ENCODE assay signal across 9 cellular contexts in genomic region chr10:13708256-13708990, GRCh38.
A peak's percentile ranks its signal among the peaks of the same experiment; 100 is the strongest.
DNase-seq lines count a peak whose midpoint lies in the region; ATAC-seq and TF ChIP-seq lines count a peak whose summit lies in the region.
"Had no signal": no experiment of that assay in that cellular context is flagged by ENCODE, and none has a peak within 500 bp of the region (broad histone marks: within the 10 kb centered on the region; RNA-seq: fewer than 3 reads in every experiment).

No MANE protein-coding gene starts in this region.

- no peaks in the 10 kb centered on the region; the same call in 1 of the 2 replicates for H3K27me3 Mint-ChIP-seq in HFFc6 (ENCODE audit: insufficient read depth)
- no peaks in the 10 kb centered on the region for H3K27me3 Mint-ChIP-seq in chondrocyte (ENCODE audit: low read depth)

- H3K4me1 Mint-ChIP-seq in HFFc6 (ENCODE audit: low read depth) (peaks cover 100% of the 10 kb centered on the region), chondrocyte (ENCODE audit: low read depth) (peaks cover 82% of the 10 kb centered on the region)

- peak; percentile 46 for DNase-seq in ACHN
- DNase-seq in HFFc6: peak; percentile 66
- no peak for DNase-seq in chondrocyte (ENCODE audit: low spot score)
- DNase-seq in stimulated activated CD4-positive, alpha-beta T cell treated with anti-CD3 and anti-CD28 coated beads, Interleukin-2, amount 100 ng/mL, for 24 hours: no peak
- no peak for DNase-seq in stimulated activated CD4-positive, alpha-beta T cell treated with anti-CD3 and anti-CD28 coated beads, Interleukin-4, amount 100 ng/mL, for 1 hour
- no peak for DNase-seq in COLO829 (ENCODE audit: low spot score)

- H3K4me3 Mint-ChIP-seq in HFFc6: peak overlapping the region; percentile 94
- H3K4me3 Mint-ChIP-seq in chondrocyte (ENCODE audit: unreplicated experiment): peak overlapping the region; percentile 63

- H3K27ac Mint-ChIP-seq in HFFc6 (peak overlapping the region; percentile 79), chondrocyte (ENCODE audit: unreplicated experiment) (peak overlapping the region; percentile 88)
- H3K27ac Mint-ChIP-seq: activated CD4-positive, alpha-beta T cell treated with anti-CD3 and anti-CD28 coated beads, Interleukin-2, amount 10 ng/mL, durations not matched to agents 7 days and 5 days had no signal

- in situ Hi-C loops in ACHN (cut with HindIII; ENCODE audit: low pct_ligation_motif_present, low pct_unique_long_range_greater_than_20kb, low sequenced_read_pairs): no loop called here

- H3K4me1 ChIP-seq in muscle layer of duodenum (ENCODE audit: control insufficient read depth in 1 of 2, insufficient read depth in 2 of 2, low read length in 2 of 2): peaks cover 3 to 32% of the 10 kb centered on the region in 2 donors

- no peak for TF ChIP-seq CTCF in HFFc6 (IDR thresholded peaks at IDR 0.05)
- TF ChIP-seq CTCF in chondrocyte (IDR thresholded peaks at IDR 0.05): peak; percentile 7

- no peak for ATAC-seq in GM19395 (IDR thresholded peaks at IDR 0.05; ENCODE audit: unreplicated experiment)

- no peaks in the 10 kb centered on the region for H3K36me3 ChIP-seq in muscle layer of duodenum (ENCODE audit: control insufficient read depth in 1 of 2, insufficient read depth in 2 of 2, low read length in 2 of 2)

- H3K27me3 ChIP-seq in muscle layer of duodenum (ENCODE audit: low read depth, low read length): no peaks in the 10 kb centered on the region

- H3K9me3 Mint-ChIP-seq in HFFc6 (peaks cover 6% of the 10 kb centered on the region; the same call in 1 of the 2 replicates), chondrocyte (ENCODE audit: low read depth) (no peaks in the 10 kb centered on the region)
- H3K9me3 Mint-ChIP-seq: activated CD4-positive, alpha-beta T cell treated with anti-CD3 and anti-CD28 coated beads, Interleukin-2, amount 10 ng/mL, durations not matched to agents 7 days and 5 days had no signal

- H3K36me3 Mint-ChIP-seq in HFFc6 (ENCODE audit: low read depth) (peaks cover 56% of the 10 kb centered on the region), chondrocyte (ENCODE audit: low read depth) (peaks cover 22% of the 10 kb centered on the region)

- peak overlapping the region; percentile 20 for H3K27ac ChIP-seq in muscle layer of duodenum (ENCODE audit: low read length)

- peak overlapping the region; percentile 78 to 92 for H3K4me3 ChIP-seq in muscle layer of duodenum (ENCODE audit: low read depth in 1 of 2, low read length in 2 of 2)

- no peaks in the 10 kb centered on the region for H3K9me3 ChIP-seq in muscle layer of duodenum (ENCODE audit: control insufficient read depth in 1 of 2, low read length in 2 of 2)

Comparison
In these comparisons a context has a peak if more than half of its experiments do, and no peak if none do; other contexts are left out.
1. DNase-seq: peak in ACHN (single experiment) and HFFc6 (single experiment); none in chondrocyte (single experiment), stimulated activated CD4-positive, alpha-beta T cell treated with anti-CD3 and anti-CD28 coated beads, Interleukin-2, amount 100 ng/mL, for 24 hours (0 of 2), stimulated activated CD4-positive, alpha-beta T cell treated with anti-CD3 and anti-CD28 coated beads, Interleukin-4, amount 100 ng/mL, for 1 hour (single experiment) and COLO829 (single experiment).